Comparison of ENCODE assay signal across 35 cellular contexts in genomic region chr18:4813708-4814107, GRCh38.
"Had no signal": no experiment of that assay in that cellular context is flagged by ENCODE, and none has a peak within 500 bp of the region (broad histone marks: within the 10 kb centered on the region; RNA-seq: fewer than 3 reads in every experiment).

No MANE protein-coding gene starts in this region.

- H3K9me3 Mint-ChIP-seq: activated CD4-positive, alpha-beta T cell treated with anti-CD3 and anti-CD28 coated beads, Interleukin-2, amount 10 ng/mL, durations not matched to agents 7 days and 5 days had no signal

- H3K4me3 Mint-ChIP-seq: activated CD4-positive, alpha-beta memory T cell treated with anti-CD3 and anti-CD28 coated beads, Interleukin-2, amount 10 ng/mL, durations not matched to agents 7 days and 5 days; activated CD4-positive, alpha-beta T cell treated with anti-CD3 and anti-CD28 coated beads for 36 hours; activated CD4-positive, alpha-beta T cell treated with anti-CD3 and anti-CD28 coated beads, Interleukin-2, amount 10 ng/mL, durations not matched to agents 7 days and 5 days; activated CD8-positive, alpha-beta memory T cell treated with anti-CD3 and anti-CD28 coated beads, Interleukin-2, amount 10 ng/mL, durations not matched to agents 7 days and 5 days; activated CD8-positive, alpha-beta T cell treated with anti-CD3 and anti-CD28 coated beads, Interleukin-2, amount 10 ng/mL, durations not matched to agents 7 days and 5 days; activated naive CD4-positive, alpha-beta T cell treated with anti-CD3 and anti-CD28 coated beads, Interleukin-2, amount 10 ng/mL, durations not matched to agents 7 days and 5 days; activated naive CD4-positive, alpha-beta T cell treated with anti-CD3 and anti-CD28 coated beads, Interleukin-2, amount 50 U/mL, for 24 hours; activated naive CD8-positive, alpha-beta T cell; activated naive CD8-positive, alpha-beta T cell treated with anti-CD3 and anti-CD28 coated beads, Interleukin-2, amount 10 ng/mL, durations not matched to agents 7 days and 5 days; activated naive CD8-positive, alpha-beta T cell treated with anti-CD3 and anti-CD28 coated beads, Interleukin-2, amount 50 U/mL, for 24 hours; activated T-cell treated with anti-CD3 and anti-CD28 coated beads, Interleukin-2, amount 50 U/mL, for 24 hours; brain; central memory CD8-positive, alpha-beta T cell; T-helper 2 cell treated with Interferon-gamma antibody and Interleukin-4, amounts not matched to agents 5 μg/mL and 100 μg/mL, for 36 hours had no signal

- H3K27me3 Mint-ChIP-seq: activated CD4-positive, alpha-beta memory T cell treated with anti-CD3 and anti-CD28 coated beads, Interleukin-2, amount 10 ng/mL, durations not matched to agents 7 days and 5 days; activated CD4-positive, alpha-beta T cell treated with anti-CD3 and anti-CD28 coated beads for 36 hours; activated CD4-positive, alpha-beta T cell treated with anti-CD3 and anti-CD28 coated beads, Interleukin-2, amount 10 ng/mL, durations not matched to agents 7 days and 5 days; activated CD8-positive, alpha-beta memory T cell treated with anti-CD3 and anti-CD28 coated beads, Interleukin-2, amount 10 ng/mL, durations not matched to agents 7 days and 5 days; activated naive CD4-positive, alpha-beta T cell treated with anti-CD3 and anti-CD28 coated beads, Interleukin-2, amount 10 ng/mL, durations not matched to agents 7 days and 5 days; activated naive CD4-positive, alpha-beta T cell treated with anti-CD3 and anti-CD28 coated beads, Interleukin-2, amount 50 U/mL, for 24 hours; activated naive CD8-positive, alpha-beta T cell; activated naive CD8-positive, alpha-beta T cell treated with anti-CD3 and anti-CD28 coated beads, Interleukin-2, amount 10 ng/mL, durations not matched to agents 7 days and 5 days; activated naive CD8-positive, alpha-beta T cell treated with anti-CD3 and anti-CD28 coated beads, Interleukin-2, amount 50 U/mL, for 24 hours; activated T-cell treated with anti-CD3 and anti-CD28 coated beads, Interleukin-2, amount 50 U/mL, for 24 hours; brain; central memory CD8-positive, alpha-beta T cell had no signal

- H3K9me3 ChIP-seq: ascending aorta had no signal

- H3K27ac Mint-ChIP-seq: activated CD4-positive, alpha-beta memory T cell treated with anti-CD3 and anti-CD28 coated beads, Interleukin-2, amount 10 ng/mL, durations not matched to agents 7 days and 5 days; activated CD4-positive, alpha-beta T cell treated with anti-CD3 and anti-CD28 coated beads for 36 hours; activated CD4-positive, alpha-beta T cell treated with anti-CD3 and anti-CD28 coated beads, Interleukin-2, amount 10 ng/mL, durations not matched to agents 7 days and 5 days; activated CD8-positive, alpha-beta memory T cell treated with anti-CD3 and anti-CD28 coated beads, Interleukin-2, amount 10 ng/mL, durations not matched to agents 7 days and 5 days; activated CD8-positive, alpha-beta T cell treated with anti-CD3 and anti-CD28 coated beads, Interleukin-2, amount 10 ng/mL, durations not matched to agents 7 days and 5 days; activated naive CD4-positive, alpha-beta T cell treated with anti-CD3 and anti-CD28 coated beads, Interleukin-2, amount 10 ng/mL, durations not matched to agents 7 days and 5 days; activated naive CD4-positive, alpha-beta T cell treated with anti-CD3 and anti-CD28 coated beads, Interleukin-2, amount 50 U/mL, for 24 hours; activated naive CD8-positive, alpha-beta T cell; activated naive CD8-positive, alpha-beta T cell treated with anti-CD3 and anti-CD28 coated beads, Interleukin-2, amount 10 ng/mL, durations not matched to agents 7 days and 5 days; activated naive CD8-positive, alpha-beta T cell treated with anti-CD3 and anti-CD28 coated beads, Interleukin-2, amount 50 U/mL, for 24 hours; activated T-cell treated with anti-CD3 and anti-CD28 coated beads, Interleukin-2, amount 50 U/mL, for 24 hours; activated T-helper 2 cell treated with anti-CD3 and anti-CD28 coated beads, Interferon-gamma antibody, Interleukin-2, Interleukin-4, amounts not matched to agents 10 μg/mL and 5 μg/mL and 100 μg/mL, durations not matched to agents 14 hours and 24 hours and 36 hours; brain; T-helper 2 cell treated with Interferon-gamma antibody and Interleukin-4, amounts not matched to agents 5 μg/mL and 100 μg/mL, for 36 hours had no signal

- H3K4me3 ChIP-seq: ascending aorta, cardiac muscle cell had no signal

- H3K27ac ChIP-seq: ascending aorta, cardiac muscle cell, VCaP had no signal

- H3K4me1 Mint-ChIP-seq: activated CD4-positive, alpha-beta memory T cell treated with anti-CD3 and anti-CD28 coated beads, Interleukin-2, amount 10 ng/mL, durations not matched to agents 7 days and 5 days; activated CD4-positive, alpha-beta T cell treated with anti-CD3 and anti-CD28 coated beads for 36 hours; activated CD4-positive, alpha-beta T cell treated with anti-CD3 and anti-CD28 coated beads, Interleukin-2, amount 10 ng/mL, durations not matched to agents 7 days and 5 days; activated CD8-positive, alpha-beta memory T cell treated with anti-CD3 and anti-CD28 coated beads, Interleukin-2, amount 10 ng/mL, durations not matched to agents 7 days and 5 days; activated naive CD4-positive, alpha-beta T cell treated with anti-CD3 and anti-CD28 coated beads, Interleukin-2, amount 10 ng/mL, durations not matched to agents 7 days and 5 days; activated naive CD4-positive, alpha-beta T cell treated with anti-CD3 and anti-CD28 coated beads, Interleukin-2, amount 50 U/mL, for 24 hours; activated naive CD8-positive, alpha-beta T cell treated with anti-CD3 and anti-CD28 coated beads, Interleukin-2, amount 10 ng/mL, durations not matched to agents 7 days and 5 days; activated naive CD8-positive, alpha-beta T cell treated with anti-CD3 and anti-CD28 coated beads, Interleukin-2, amount 50 U/mL, for 24 hours; central memory CD8-positive, alpha-beta T cell had no signal

- H3K36me3 Mint-ChIP-seq: activated CD8-positive, alpha-beta memory T cell treated with anti-CD3 and anti-CD28 coated beads, Interleukin-2, amount 10 ng/mL, durations not matched to agents 7 days and 5 days; activated naive CD4-positive, alpha-beta T cell treated with anti-CD3 and anti-CD28 coated beads, Interleukin-2, amount 10 ng/mL, durations not matched to agents 7 days and 5 days; activated naive CD4-positive, alpha-beta T cell treated with anti-CD3 and anti-CD28 coated beads, Interleukin-2, amount 50 U/mL, for 24 hours; activated naive CD8-positive, alpha-beta T cell; activated naive CD8-positive, alpha-beta T cell treated with anti-CD3 and anti-CD28 coated beads, Interleukin-2, amount 10 ng/mL, durations not matched to agents 7 days and 5 days; brain had no signal

- ATAC-seq: activated CD4-positive, alpha-beta T cell treated with anti-CD3 and anti-CD28 coated beads for 36 hours; activated CD4-positive, CD25-positive, alpha-beta regulatory T cell treated with anti-CD3 and anti-CD28 coated beads, Interleukin-2, amount 50 U/mL, for 24 hours; activated CD8-positive, alpha-beta memory T cell treated with anti-CD3 and anti-CD28 coated beads, Interleukin-2, amount 10 ng/mL, durations not matched to agents 7 days and 5 days; activated CD8-positive, alpha-beta T cell treated with anti-CD3 and anti-CD28 coated beads, Interleukin-2, amount 10 ng/mL, durations not matched to agents 7 days and 5 days; activated naive CD8-positive, alpha-beta T cell treated with anti-CD3 and anti-CD28 coated beads, Interleukin-2, amount 50 U/mL, for 24 hours had no signal

- H3K27me3 ChIP-seq: ascending aorta, cardiac muscle cell had no signal

- DNase-seq: activated CD4-positive, alpha-beta memory T cell treated with anti-CD3 and anti-CD28 coated beads, Interleukin-2, amount 10 ng/mL, durations not matched to agents 7 days and 5 days; activated CD4-positive, alpha-beta T cell treated with anti-CD3 and anti-CD28 coated beads for 1 hour; activated CD4-positive, alpha-beta T cell treated with anti-CD3 and anti-CD28 coated beads for 36 hours; activated CD4-positive, alpha-beta T cell treated with anti-CD3 and anti-CD28 coated beads for 48 hours; activated CD4-positive, alpha-beta T cell treated with anti-CD3 and anti-CD28 coated beads, Interleukin-2, amount 10 ng/mL, durations not matched to agents 7 days and 5 days; activated CD4-positive, alpha-beta T cell treated with anti-CD3 and anti-CD28 coated beads, Interleukin-2, amount 50 U/mL, for 48 hours; activated CD4-positive, CD25-positive, alpha-beta regulatory T cell; activated CD8-positive, alpha-beta memory T cell treated with anti-CD3 and anti-CD28 coated beads for 24 hours; activated CD8-positive, alpha-beta memory T cell treated with anti-CD3 and anti-CD28 coated beads, Interleukin-2, amount 10 ng/mL, durations not matched to agents 7 days and 5 days; activated CD8-positive, alpha-beta memory T cell treated with anti-CD3 and anti-CD28 coated beads, Interleukin-2, amount 50 U/mL, for 48 hours; activated CD8-positive, alpha-beta T cell treated with anti-CD3 and anti-CD28 coated beads, Interleukin-2, amount 10 ng/mL, durations not matched to agents 7 days and 5 days; activated effector memory CD4-positive, alpha-beta T cell treated with Interleukin-2 at 50 U/mL for 16 hours; activated gamma-delta T cell; activated naive CD4-positive, alpha-beta T cell treated with anti-CD3 and anti-CD28 coated beads, Interleukin-2, amount 10 ng/mL, durations not matched to agents 7 days and 5 days; activated naive CD4-positive, alpha-beta T cell treated with Interleukin-2 at 50 U/mL for 16 hours; activated naive CD8-positive, alpha-beta T cell treated with anti-CD3 and anti-CD28 coated beads, Interleukin-2, amount 10 ng/mL, durations not matched to agents 7 days and 5 days; activated naive CD8-positive, alpha-beta T cell treated with anti-CD3 and anti-CD28 coated beads, Interleukin-2, amount 50 U/mL, for 24 hours; activated T-cell treated with anti-CD3 and anti-CD28 coated beads, Interleukin-2, amount 50 U/mL, for 24 hours; activated T-cell treated with anti-CD3 and anti-CD28 coated beads, Interleukin-2, amount 50 U/mL, for 48 hours; amygdala; anterior cingulate cortex; caudate nucleus; cerebellar nuclear complex; T-helper 2 cell; T-helper 9 cell had no signal

- H3K36me3 ChIP-seq: ascending aorta, cardiac muscle cell had no signal
